In the genomic region with DNA sequence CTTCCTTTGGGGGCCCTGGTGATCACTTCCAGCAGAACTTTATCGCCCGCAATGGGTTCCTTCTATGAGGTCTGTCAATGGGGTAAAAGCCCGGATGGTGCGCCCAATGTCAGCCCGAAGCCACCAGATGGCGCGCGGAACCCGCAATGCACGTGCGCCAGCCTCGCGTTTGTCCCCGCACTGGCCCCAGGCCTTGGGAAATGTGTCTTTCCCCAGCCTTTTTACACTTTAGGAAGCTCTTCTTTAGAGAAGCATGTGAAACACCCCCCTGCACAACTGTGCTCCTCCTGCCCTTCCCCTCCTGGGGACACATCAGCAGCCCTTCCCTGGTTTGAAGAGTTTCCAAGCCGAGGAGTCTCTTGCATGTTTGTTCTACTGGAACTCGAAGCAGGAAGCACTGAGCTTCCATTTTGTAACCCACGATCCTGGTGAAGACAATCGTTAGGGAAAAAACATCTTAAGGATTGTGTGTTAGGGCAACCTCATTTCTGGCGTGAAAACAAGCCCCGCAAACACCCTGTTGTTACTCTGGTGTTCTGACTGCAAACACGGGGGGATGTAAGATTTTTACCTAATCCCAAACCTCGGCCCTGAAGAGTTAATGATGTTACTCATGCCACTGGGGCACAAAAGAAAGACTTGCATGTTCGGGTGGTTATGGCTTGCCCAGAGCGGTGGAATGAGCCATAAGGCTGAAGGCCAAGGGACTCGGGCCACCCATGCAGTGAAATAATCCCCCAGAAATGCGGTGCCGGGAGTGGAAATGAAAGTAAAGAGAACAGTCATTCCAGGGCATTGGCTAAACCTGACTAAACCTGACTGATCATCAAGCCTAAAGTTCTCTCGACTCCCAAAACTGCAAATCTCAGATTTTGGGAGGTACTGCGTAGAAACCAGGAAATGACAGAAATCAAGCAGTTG, we compare ENCODE assay signal across 1 cellular context.
TF ChIP-seq lines count a peak whose summit lies in the region.

No MANE protein-coding gene starts in this region.

TF ChIP-seq in HepG2, 621 proteins besides CTCF, POLR2A, EP300 and RAD21 (continued from another document and continues in another):
- TF ChIP-seq SAP130 (CRISPR knock-in tag; IDR thresholded peaks at IDR 0.05; ENCODE audit: low read depth) (peak; percentile 44; the same call in 1 of the 2 replicates), ZNF777 (CRISPR knock-in tag; IDR thresholded peaks at IDR 0.05) (no peak), YEATS2 (CRISPR knock-in tag; IDR thresholded peaks at IDR 0.05; ENCODE audit: borderline replicate concordance) (no peak), ZNF790 (CRISPR knock-in tag; IDR thresholded peaks at IDR 0.05; ENCODE audit: borderline replicate concordance) (no peak), HNRNPLL (IDR thresholded peaks at IDR 0.05; ENCODE audit: low read depth, low read length, poor library complexity, severe bottlenecking) (no peak), KAT7 (CRISPR knock-in tag; IDR thresholded peaks at IDR 0.05; ENCODE audit: borderline replicate concordance) (no peak; the same call in 1 of the 2 replicates), ZFP1 (CRISPR knock-in tag; IDR thresholded peaks at IDR 0.05) (no peak), RBM39 (IDR thresholded peaks at IDR 0.05; ENCODE audit: low read depth, low read length, poor library complexity, severe bottlenecking) (no peak), ZNF678 (CRISPR knock-in tag; IDR thresholded peaks at IDR 0.05) (no peak), ETV6 (CRISPR knock-in tag; conservative IDR thresholded peaks at IDR 0.05) (no peak), ZFX (CRISPR knock-in tag; IDR thresholded peaks at IDR 0.05; ENCODE audit: low read depth) (peak; percentile 83), DNMT3B (CRISPR knock-in tag; conservative IDR thresholded peaks at IDR 0.05) (no peak; the same call in 1 of the 2 replicates), RXRB (CRISPR knock-in tag; IDR thresholded peaks at IDR 0.05; ENCODE audit: borderline replicate concordance) (peak; percentile 72; the same call in 1 of the 2 replicates), NONO (IDR thresholded peaks at IDR 0.05) (no peak), NONO (CRISPR knock-in tag; conservative IDR thresholded peaks at IDR 0.05) (no peak), CC2D1A (CRISPR knock-in tag; IDR thresholded peaks at IDR 0.05) (no peak), HNF4G (IDR thresholded peaks at IDR 0.05; ENCODE audit: borderline replicate concordance, low read depth, low read length) (no peak), HNF4G (CRISPR knock-in tag; IDR thresholded peaks at IDR 0.05; ENCODE audit: borderline replicate concordance, low read depth) (no peak), ZNF33A (CRISPR knock-in tag; IDR thresholded peaks at IDR 0.05; ENCODE audit: borderline replicate concordance) (no peak), SMAD3 (CRISPR knock-in tag; IDR thresholded peaks at IDR 0.05) (0 out of 2 replicates have a peak, but pooled peaks have one; percentile 44), ZNF446 (CRISPR knock-in tag; IDR thresholded peaks at IDR 0.05) (no peak), CHCHD3 (CRISPR knock-in tag; IDR thresholded peaks at IDR 0.05) (no peak), NFE2L2 (IDR thresholded peaks at IDR 0.05; ENCODE audit: low read length) (no peak), HMG20A (CRISPR knock-in tag; IDR thresholded peaks at IDR 0.05; ENCODE audit: borderline replicate concordance) (no peak), CENPT (CRISPR knock-in tag; IDR thresholded peaks at IDR 0.05; ENCODE audit: low read depth) (no peak), FOXP1 (IDR thresholded peaks at IDR 0.05) (no peak), FOXP1 (CRISPR knock-in tag; IDR thresholded peaks at IDR 0.05) (no peak), GPN1 (CRISPR knock-in tag; IDR thresholded peaks at IDR 0.05; ENCODE audit: borderline replicate concordance) (no peak), ZNF274 (CRISPR knock-in tag; IDR thresholded peaks at IDR 0.05) (no peak), NPAS2 (CRISPR knock-in tag; IDR thresholded peaks at IDR 0.05; ENCODE audit: borderline replicate concordance) (no peak), HDAC6 (IDR thresholded peaks at IDR 0.05; ENCODE audit: low read depth, low read length) (no peak)
- TF ChIP-seq, protein P1, sequence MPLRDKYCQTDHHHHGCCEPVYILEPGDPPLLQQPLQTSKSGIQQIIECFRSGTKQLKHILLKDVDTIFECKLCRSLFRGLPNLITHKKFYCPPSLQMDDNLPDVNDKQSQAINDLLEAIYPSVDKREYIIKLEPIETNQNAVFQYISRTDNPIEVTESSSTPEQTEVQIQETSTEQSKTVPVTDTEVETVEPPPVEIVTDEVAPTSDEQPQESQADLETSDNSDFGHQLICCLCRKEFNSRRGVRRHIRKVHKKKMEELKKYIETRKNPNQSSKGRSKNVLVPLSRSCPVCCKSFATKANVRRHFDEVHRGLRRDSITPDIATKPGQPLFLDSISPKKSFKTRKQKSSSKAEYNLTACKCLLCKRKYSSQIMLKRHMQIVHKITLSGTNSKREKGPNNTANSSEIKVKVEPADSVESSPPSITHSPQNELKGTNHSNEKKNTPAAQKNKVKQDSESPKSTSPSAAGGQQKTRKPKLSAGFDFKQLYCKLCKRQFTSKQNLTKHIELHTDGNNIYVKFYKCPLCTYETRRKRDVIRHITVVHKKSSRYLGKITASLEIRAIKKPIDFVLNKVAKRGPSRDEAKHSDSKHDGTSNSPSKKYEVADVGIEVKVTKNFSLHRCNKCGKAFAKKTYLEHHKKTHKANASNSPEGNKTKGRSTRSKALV (CRISPR knock-in tag; IDR thresholded peaks at IDR 0.05) = no peak
- TF ChIP-seq, protein P2, sequence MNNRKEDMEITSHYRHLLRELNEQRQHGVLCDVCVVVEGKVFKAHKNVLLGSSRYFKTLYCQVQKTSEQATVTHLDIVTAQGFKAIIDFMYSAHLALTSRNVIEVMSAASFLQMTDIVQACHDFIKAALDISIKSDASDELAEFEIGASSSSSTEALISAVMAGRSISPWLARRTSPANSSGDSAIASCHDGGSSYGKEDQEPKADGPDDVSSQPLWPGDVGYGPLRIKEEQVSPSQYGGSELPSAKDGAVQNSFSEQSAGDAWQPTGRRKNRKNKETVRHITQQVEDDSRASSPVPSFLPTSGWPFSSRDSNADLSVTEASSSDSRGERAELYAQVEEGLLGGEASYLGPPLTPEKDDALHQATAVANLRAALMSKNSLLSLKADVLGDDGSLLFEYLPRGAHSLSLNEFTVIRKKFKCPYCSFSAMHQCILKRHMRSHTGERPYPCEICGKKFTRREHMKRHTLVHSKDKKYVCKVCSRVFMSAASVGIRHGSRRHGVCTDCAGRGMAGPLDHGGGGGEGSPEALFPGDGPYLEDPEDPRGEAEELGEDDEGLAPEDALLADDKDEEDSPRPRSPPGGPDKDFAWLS (CRISPR knock-in tag; IDR thresholded peaks at IDR 0.05; ENCODE audit: borderline replicate concordance) = no peak
- TF ChIP-seq, protein P3, sequence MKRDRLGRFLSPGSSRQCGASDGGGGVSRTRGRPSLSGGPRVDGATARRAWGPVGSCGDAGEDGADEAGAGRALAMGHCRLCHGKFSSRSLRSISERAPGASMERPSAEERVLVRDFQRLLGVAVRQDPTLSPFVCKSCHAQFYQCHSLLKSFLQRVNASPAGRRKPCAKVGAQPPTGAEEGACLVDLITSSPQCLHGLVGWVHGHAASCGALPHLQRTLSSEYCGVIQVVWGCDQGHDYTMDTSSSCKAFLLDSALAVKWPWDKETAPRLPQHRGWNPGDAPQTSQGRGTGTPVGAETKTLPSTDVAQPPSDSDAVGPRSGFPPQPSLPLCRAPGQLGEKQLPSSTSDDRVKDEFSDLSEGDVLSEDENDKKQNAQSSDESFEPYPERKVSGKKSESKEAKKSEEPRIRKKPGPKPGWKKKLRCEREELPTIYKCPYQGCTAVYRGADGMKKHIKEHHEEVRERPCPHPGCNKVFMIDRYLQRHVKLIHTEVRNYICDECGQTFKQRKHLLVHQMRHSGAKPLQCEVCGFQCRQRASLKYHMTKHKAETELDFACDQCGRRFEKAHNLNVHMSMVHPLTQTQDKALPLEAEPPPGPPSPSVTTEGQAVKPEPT (CRISPR knock-in tag; IDR thresholded peaks at IDR 0.05; ENCODE audit: low read depth) = no peak
- TF ChIP-seq, protein P4, sequence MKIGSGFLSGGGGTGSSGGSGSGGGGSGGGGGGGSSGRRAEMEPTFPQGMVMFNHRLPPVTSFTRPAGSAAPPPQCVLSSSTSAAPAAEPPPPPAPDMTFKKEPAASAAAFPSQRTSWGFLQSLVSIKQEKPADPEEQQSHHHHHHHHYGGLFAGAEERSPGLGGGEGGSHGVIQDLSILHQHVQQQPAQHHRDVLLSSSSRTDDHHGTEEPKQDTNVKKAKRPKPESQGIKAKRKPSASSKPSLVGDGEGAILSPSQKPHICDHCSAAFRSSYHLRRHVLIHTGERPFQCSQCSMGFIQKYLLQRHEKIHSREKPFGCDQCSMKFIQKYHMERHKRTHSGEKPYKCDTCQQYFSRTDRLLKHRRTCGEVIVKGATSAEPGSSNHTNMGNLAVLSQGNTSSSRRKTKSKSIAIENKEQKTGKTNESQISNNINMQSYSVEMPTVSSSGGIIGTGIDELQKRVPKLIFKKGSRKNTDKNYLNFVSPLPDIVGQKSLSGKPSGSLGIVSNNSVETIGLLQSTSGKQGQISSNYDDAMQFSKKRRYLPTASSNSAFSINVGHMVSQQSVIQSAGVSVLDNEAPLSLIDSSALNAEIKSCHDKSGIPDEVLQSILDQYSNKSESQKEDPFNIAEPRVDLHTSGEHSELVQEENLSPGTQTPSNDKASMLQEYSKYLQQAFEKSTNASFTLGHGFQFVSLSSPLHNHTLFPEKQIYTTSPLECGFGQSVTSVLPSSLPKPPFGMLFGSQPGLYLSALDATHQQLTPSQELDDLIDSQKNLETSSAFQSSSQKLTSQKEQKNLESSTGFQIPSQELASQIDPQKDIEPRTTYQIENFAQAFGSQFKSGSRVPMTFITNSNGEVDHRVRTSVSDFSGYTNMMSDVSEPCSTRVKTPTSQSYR (CRISPR knock-in tag; IDR thresholded peaks at IDR 0.05; ENCODE audit: borderline replicate concordance) = no peak
- TF ChIP-seq, protein P5, sequence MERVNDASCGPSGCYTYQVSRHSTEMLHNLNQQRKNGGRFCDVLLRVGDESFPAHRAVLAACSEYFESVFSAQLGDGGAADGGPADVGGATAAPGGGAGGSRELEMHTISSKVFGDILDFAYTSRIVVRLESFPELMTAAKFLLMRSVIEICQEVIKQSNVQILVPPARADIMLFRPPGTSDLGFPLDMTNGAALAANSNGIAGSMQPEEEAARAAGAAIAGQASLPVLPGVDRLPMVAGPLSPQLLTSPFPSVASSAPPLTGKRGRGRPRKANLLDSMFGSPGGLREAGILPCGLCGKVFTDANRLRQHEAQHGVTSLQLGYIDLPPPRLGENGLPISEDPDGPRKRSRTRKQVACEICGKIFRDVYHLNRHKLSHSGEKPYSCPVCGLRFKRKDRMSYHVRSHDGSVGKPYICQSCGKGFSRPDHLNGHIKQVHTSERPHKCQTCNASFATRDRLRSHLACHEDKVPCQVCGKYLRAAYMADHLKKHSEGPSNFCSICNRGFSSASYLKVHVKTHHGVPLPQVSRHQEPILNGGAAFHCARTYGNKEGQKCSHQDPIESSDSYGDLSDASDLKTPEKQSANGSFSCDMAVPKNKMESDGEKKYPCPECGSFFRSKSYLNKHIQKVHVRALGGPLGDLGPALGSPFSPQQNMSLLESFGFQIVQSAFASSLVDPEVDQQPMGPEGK (CRISPR knock-in tag; IDR thresholded peaks at IDR 0.05) = peak; percentile 60
- TF ChIP-seq, protein P6, sequence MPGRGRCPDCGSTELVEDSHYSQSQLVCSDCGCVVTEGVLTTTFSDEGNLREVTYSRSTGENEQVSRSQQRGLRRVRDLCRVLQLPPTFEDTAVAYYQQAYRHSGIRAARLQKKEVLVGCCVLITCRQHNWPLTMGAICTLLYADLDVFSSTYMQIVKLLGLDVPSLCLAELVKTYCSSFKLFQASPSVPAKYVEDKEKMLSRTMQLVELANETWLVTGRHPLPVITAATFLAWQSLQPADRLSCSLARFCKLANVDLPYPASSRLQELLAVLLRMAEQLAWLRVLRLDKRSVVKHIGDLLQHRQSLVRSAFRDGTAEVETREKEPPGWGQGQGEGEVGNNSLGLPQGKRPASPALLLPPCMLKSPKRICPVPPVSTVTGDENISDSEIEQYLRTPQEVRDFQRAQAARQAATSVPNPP (CRISPR knock-in tag; IDR thresholded peaks at IDR 0.05) = peak; percentile 78
- TF ChIP-seq, protein P7, sequence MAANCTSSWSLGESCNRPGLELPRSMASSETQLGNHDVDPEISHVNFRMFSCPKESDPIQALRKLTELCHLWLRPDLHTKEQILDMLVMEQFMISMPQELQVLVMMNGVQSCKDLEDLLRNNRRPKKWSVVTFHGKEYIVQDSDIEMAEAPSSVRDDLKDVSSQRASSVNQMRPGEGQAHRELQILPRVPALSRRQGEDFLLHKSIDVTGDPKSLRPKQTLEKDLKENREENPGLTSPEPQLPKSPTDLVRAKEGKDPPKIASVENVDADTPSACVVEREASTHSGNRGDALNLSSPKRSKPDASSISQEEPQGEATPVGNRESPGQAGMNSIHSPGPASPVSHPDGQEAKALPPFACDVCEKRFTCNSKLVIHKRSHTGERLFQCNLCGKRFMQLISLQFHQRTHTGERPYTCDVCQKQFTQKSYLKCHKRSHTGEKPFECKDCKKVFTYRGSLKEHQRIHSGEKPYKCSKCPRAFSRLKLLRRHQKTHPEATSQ (CRISPR knock-in tag; IDR thresholded peaks at IDR 0.05; ENCODE audit: borderline replicate concordance) = peak; percentile 37; the same call in 1 of the 2 replicates
- TF ChIP-seq, protein P8, sequence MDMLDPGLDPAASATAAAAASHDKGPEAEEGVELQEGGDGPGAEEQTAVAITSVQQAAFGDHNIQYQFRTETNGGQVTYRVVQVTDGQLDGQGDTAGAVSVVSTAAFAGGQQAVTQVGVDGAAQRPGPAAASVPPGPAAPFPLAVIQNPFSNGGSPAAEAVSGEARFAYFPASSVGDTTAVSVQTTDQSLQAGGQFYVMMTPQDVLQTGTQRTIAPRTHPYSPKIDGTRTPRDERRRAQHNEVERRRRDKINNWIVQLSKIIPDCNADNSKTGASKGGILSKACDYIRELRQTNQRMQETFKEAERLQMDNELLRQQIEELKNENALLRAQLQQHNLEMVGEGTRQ (IDR thresholded peaks at IDR 0.05; ENCODE audit: low read depth, low read length) = no peak
- TF ChIP-seq, protein P8 (CRISPR knock-in tag; IDR thresholded peaks at IDR 0.05; ENCODE audit: borderline replicate concordance) = no peak
- TF ChIP-seq, protein P9, sequence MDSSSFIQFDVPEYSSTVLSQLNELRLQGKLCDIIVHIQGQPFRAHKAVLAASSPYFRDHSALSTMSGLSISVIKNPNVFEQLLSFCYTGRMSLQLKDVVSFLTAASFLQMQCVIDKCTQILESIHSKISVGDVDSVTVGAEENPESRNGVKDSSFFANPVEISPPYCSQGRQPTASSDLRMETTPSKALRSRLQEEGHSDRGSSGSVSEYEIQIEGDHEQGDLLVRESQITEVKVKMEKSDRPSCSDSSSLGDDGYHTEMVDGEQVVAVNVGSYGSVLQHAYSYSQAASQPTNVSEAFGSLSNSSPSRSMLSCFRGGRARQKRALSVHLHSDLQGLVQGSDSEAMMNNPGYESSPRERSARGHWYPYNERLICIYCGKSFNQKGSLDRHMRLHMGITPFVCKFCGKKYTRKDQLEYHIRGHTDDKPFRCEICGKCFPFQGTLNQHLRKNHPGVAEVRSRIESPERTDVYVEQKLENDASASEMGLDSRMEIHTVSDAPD (CRISPR knock-in tag; IDR thresholded peaks at IDR 0.05) = peak; percentile 57; the same call in 1 of the 2 replicates
